1 cellular context compared by ENCODE assay signal in the genomic region with DNA sequence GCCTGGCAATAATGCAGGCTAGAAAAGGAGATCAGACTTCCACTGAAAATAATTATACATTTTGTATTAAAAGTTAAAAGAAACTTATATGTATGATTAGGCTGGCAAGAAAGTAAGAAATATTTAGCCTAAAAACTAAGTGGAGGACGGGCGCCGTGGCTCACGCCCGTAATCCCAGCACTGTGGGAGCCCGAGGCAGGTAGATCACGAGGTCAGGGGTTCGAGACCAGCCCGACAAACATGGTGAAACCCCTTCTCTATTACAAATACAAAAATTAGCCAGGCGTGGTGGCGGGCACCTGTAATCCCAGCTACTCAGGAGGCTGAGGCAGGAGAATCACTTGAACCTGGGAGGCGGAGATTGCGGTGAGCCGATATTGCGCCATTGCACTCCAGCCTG.
DNase-seq lines count a peak whose midpoint lies in the region; ATAC-seq lines count a peak whose summit lies in the region.
"Not testable (repeated sequence)": the region's sequence is repeated elsewhere in the genome, so short reads cannot be mapped to it uniquely, and the experiment has no call there.

No MANE protein-coding gene starts in this region.

- H3K27me3 Mint-ChIP-seq in T-helper 17 cell = not testable (repeated sequence)

- not testable (repeated sequence) for H3K9me3 ChIP-seq in T-helper 17 cell (ENCODE audit: control insufficient read depth, low read length, poor library complexity, severe bottlenecking)

- H3K27ac Mint-ChIP-seq in T-helper 17 cell = not testable (repeated sequence)

- not testable (repeated sequence) for H3K4me1 Mint-ChIP-seq in T-helper 17 cell

- not testable (repeated sequence) for H3K36me3 Mint-ChIP-seq in T-helper 17 cell (ENCODE audit: low read depth)

- ATAC-seq in T-helper 17 cell = not testable (repeated sequence)

- peak overlapping the region; percentile 57 for H3K4me3 Mint-ChIP-seq in T-helper 17 cell

- DNase-seq in T-helper 17 cell = not testable (repeated sequence)
